In the genomic region with DNA sequence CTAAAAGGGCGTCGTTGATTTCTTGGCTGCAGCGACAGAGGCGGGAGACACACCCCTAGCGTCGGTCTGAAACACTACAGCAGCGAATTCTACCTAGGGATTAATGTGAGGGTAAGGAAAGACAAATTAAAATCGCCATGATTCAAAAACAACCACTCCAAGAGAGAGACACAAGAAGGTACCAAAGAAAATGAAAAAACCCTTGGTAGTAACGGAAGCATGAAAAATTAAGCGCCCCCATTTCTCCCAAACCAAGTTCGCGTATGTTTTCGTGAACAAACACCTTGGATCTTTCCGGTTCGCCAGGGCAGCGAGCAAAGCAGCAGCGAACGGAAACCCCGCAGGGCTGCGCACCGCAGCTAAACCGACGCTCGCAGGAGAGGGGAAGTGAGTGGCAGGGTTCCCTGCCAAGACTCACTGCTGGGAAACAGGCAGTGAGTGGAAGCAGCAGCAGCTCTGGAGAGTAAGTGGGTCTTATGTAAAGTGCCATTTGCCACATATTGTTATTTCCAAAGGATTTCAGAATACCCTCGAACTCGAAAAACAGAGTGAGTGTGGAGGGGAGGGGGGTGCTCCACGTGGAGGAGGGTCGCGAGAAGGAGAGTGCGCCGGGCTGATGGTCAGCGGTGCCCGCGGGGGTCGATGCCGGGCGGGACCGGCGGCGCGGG, we compare ENCODE assay signal across 8 cellular contexts. TPM values are rescaled to one million over a fixed set of nuclear protein-coding genes. Genes with fewer than 3 reads are reported as not detected.
DNase-seq lines count a peak whose midpoint lies in the region; ATAC-seq and TF ChIP-seq lines count a peak whose summit lies in the region.

No MANE protein-coding gene starts in this region.

- TF ChIP-seq POLR2A in GM19099 (IDR thresholded peaks at IDR 0.05; ENCODE audit: extremely low read depth, insufficient read length, low read depth), result peak; percentile 22

- DNase-seq in AML-193 (lab: John Stamatoyannopoulos, UW), result peak; percentile 83 to 88
- peak; percentile 81 for DNase-seq in NCI-H460 (ENCODE audit: extremely low read depth, low read depth)
- peak; percentile 76 to 77 for DNase-seq in activated CD4-positive, alpha-beta T cell treated with anti-CD3 and anti-CD28 coated beads for 4 hours
- peak; percentile 49 to 80 for DNase-seq in left colon
- DNase-seq in stimulated activated CD4-positive, alpha-beta T cell treated with anti-CD3 and anti-CD28 coated beads, Interleukin-2, amount 100 ng/mL, for 48 hours, result peak; percentile 50 to 54

- peak; percentile 54 for ATAC-seq in HG03432 (IDR thresholded peaks at IDR 0.05; ENCODE audit: unreplicated experiment)
- peak; percentile 24 for ATAC-seq in left colon

- peak overlapping the region; percentile 90 for H3K27ac ChIP-seq in cingulate gyrus (ENCODE audit: low read depth, low read length)

- intact Hi-C loops in left colon (cut with DNase I, micrococcal nuclease), result no loop called here

RNA-seq across cellular contexts. Expression of gene PPP3R1, which starts 1.0 kb away (rescaled TPM):
- total RNA-seq in NCI-H460 (2014; rRNA removed; shearing (Covaris generic)), result 39.3 and 45.2 TPM in 2 replicates
- 22.7 and 33.2 TPM in 2 replicates for polyA plus RNA-seq in NCI-H460 (2014; cell fraction: nucleus; rRNA removed)
- 10 to 100 TPM; 54.7 to 56.3 TPM for total RNA-seq in left colon

Comparison
In these comparisons a context has a peak if more than half of its experiments do, and no peak if none do; other contexts are left out.
1. Peak in every context shown above with its lines: DNase-seq, ATAC-seq and H3K27ac ChIP-seq.